Comparison of ENCODE assay signal across 16 cellular contexts in the genomic region with DNA sequence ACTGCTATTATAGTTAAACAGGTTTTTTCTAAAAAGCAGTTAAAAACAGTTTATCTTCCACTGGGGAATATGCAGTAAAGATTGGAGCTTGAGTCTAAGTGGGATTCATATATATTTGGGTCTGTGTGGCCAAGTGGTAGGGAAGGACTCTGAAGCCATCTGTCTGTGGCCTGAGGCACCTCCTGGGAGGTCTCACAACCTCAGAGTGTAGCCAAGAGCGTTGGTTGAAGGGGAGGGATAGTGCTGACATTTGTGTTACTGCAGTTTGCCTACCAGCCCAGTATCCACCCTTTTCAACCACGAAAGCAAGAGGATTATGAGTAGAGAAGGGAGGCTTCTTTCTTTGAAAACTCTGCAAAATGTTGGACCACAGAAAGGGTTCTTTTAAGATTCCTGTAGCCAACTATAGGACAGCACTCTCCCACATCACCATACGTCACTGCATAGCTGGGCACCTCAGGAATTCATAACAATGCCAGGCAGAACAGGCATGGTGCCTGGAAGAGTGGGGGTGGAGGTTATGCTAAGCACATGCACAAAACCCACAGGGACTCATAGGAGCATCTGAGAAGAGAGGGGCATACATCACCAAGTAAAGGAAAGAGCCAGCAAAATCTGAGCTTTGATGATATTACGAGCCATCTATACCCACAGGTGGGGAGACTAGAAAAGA.
DNase-seq lines count a peak whose midpoint lies in the region; ATAC-seq lines count a peak whose summit lies in the region.
"Had no signal": no experiment of that assay in that cellular context is flagged by ENCODE, and none has a peak within 500 bp of the region (broad histone marks: within the 10 kb centered on the region; RNA-seq: fewer than 3 reads in every experiment).

No MANE protein-coding gene starts in this region.

- peak; percentile 21 for DNase-seq in AG20443 (ENCODE audit: low spot score)
- DNase-seq in HT1080 (ENCODE audit: low read depth) = peak; percentile 44
- DNase-seq in astrocyte of the hippocampus (ENCODE audit: low read depth, low spot score) = peak; percentile 87
- DNase-seq in kidney glomerular epithelial cell (lab: John Stamatoyannopoulos, UW) = peak; percentile 6
- no peak for DNase-seq in activated CD8-positive, alpha-beta memory T cell treated with anti-CD3 and anti-CD28 coated beads for 24 hours
- no peak for DNase-seq in putamen (ENCODE audit: low spot score)
- no peak for DNase-seq in NCI-H187 treated with DMSO at 0.1 percent for 48 hours (lab: John Stamatoyannopoulos, UW)
- DNase-seq: activated CD4-positive, CD25-positive, alpha-beta regulatory T cell treated with anti-CD3 and anti-CD28 coated beads, Interleukin-2, amount 50 U/mL, for 72 hours; activated T-cell treated with anti-CD3 and anti-CD28 coated beads for 4 hours; BE2C; DMS79 treated with DMSO at 0.1 percent for 48 hours; H7; kidney; stimulated activated CD4-positive, alpha-beta T cell treated with anti-CD3 and anti-CD28 coated beads, Interleukin-2, amount 100 ng/mL, for 24 hours; upper lobe of left lung had no signal

- no peak for ATAC-seq in GM21447 (IDR thresholded peaks at IDR 0.05; ENCODE audit: unreplicated experiment)

Comparison
In these comparisons a context has a peak if more than half of its experiments do, and no peak if none do; other contexts are left out.
1. DNase-seq: peak in AG20443 (single experiment), HT1080 (single experiment), astrocyte of the hippocampus (single experiment) and kidney glomerular epithelial cell (single experiment); none in activated CD8-positive, alpha-beta memory T cell treated with anti-CD3 and anti-CD28 coated beads for 24 hours (single experiment), putamen (single experiment) and NCI-H187 treated with DMSO at 0.1 percent for 48 hours (single experiment).